8 cellular contexts compared by ENCODE assay signal in genomic region chr21:42496839-42497202, GRCh38. TPM values are rescaled to one million over a fixed set of nuclear protein-coding genes. Genes with fewer than 3 reads are reported as not detected.
DNase-seq lines count a peak whose midpoint lies in the region; ATAC-seq and TF ChIP-seq lines count a peak whose summit lies in the region.

No MANE protein-coding gene starts in this region.

- no peak overlapping the region for H2AK5ac ChIP-seq in trophoblast cell (ENCODE audit: low read length)

- no peaks in the 10 kb centered on the region for H3K9me3 ChIP-seq in trophoblast cell (ENCODE audit: insufficient read depth, low read depth, low read length)

- H4K8ac ChIP-seq in trophoblast cell (ENCODE audit: low read depth, low read length): peak overlapping the region; percentile 5

- no CpG with 5 or more reads among the region's 19 CpGs for WGBS in trophoblast cell (ENCODE audit: extremely low coverage, insufficient coverage, insufficient read length)

- no peak overlapping the region for H4K91ac ChIP-seq in trophoblast cell (ENCODE audit: low read depth, low read length)

- H3K4ac ChIP-seq in trophoblast cell (ENCODE audit: low read depth, low read length): no peak overlapping the region

- H3K9ac ChIP-seq in trophoblast cell (ENCODE audit: low read length): peak overlapping the region; percentile 15

- no peak overlapping the region for H3K14ac ChIP-seq in trophoblast cell (ENCODE audit: low read length)

- no peak overlapping the region for H2BK120ac ChIP-seq in trophoblast cell (ENCODE audit: insufficient read depth, low read length, poor library complexity)

- peak overlapping the region; percentile 6 for H4K12ac ChIP-seq in trophoblast cell (ENCODE audit: low read depth, low read length)

- H3K36me3 ChIP-seq in trophoblast cell (ENCODE audit: control insufficient read depth in 1 of 2, insufficient read depth in 2 of 2, low read length in 2 of 2): no peaks in the 10 kb centered on the region

- peak overlapping the region; percentile 67 for H2AFZ ChIP-seq in trophoblast cell (ENCODE audit: insufficient read depth, low read length, poor library complexity)

- no peak overlapping the region for H3K23ac ChIP-seq in trophoblast cell (ENCODE audit: low read length)

- no peak for ATAC-seq in GM18867 (IDR thresholded peaks at IDR 0.05; ENCODE audit: unreplicated experiment)

- peak overlapping the region; percentile 93 for H3K4me2 ChIP-seq in trophoblast cell (ENCODE audit: low read length)

- H3K18ac ChIP-seq in trophoblast cell (ENCODE audit: low read length): no peak overlapping the region

- H3K4me1 ChIP-seq in trophoblast cell (ENCODE audit: control insufficient read depth in 1 of 2, insufficient read depth in 2 of 2, low read length in 2 of 2): peaks cover 4 to 11% of the 10 kb centered on the region in 2 experiments

- H3K79me2 ChIP-seq in trophoblast cell (ENCODE audit: control insufficient read depth, insufficient read depth, low read length, poor library complexity): no peaks in the 10 kb centered on the region

- peak overlapping the region; percentile 72 for H3K4me3 ChIP-seq in fibroblast of pulmonary artery (replicated peaks; ENCODE audit: low read depth, low read length)
- peak overlapping the region; percentile 70 for H3K4me3 ChIP-seq in trophoblast cell (ENCODE audit: low read depth, low read length)

- no peaks in the 10 kb centered on the region for H3K79me1 ChIP-seq in trophoblast cell (ENCODE audit: low read length)

- DNase-seq in DMS79 treated with DMSO at 0.1 percent for 48 hours (lab: John Stamatoyannopoulos, UW): peak; percentile 15
- no peak for DNase-seq in DMS79 (lab: John Stamatoyannopoulos, UW)
- DNase-seq in SK-N-DZ (ENCODE audit: low spot score): peak; percentile 44
- DNase-seq in fibroblast of pulmonary artery (ENCODE audit: low read depth): no peak
- no peak for DNase-seq in trophoblast cell
- no peak for DNase-seq in CD1c-positive myeloid dendritic cell (ENCODE audit: extremely low spot score)
- DNase-seq in GM20000 (ENCODE audit: low spot score): no peak

- TF ChIP-seq CTCF in fibroblast of pulmonary artery (IDR thresholded peaks at IDR 0.05; ENCODE audit: low read length, missing control alignments): no peak
- no peak for TF ChIP-seq CTCF in GM20000 (IDR thresholded peaks at IDR 0.05; ENCODE audit: extremely low read depth, missing control alignments)

- H2BK5ac ChIP-seq in trophoblast cell (ENCODE audit: low read depth, low read length, poor library complexity): no peak overlapping the region

- H2BK12ac ChIP-seq in trophoblast cell (ENCODE audit: low read length): no peak overlapping the region

- H3K27ac ChIP-seq in trophoblast cell (ENCODE audit: low read depth, low read length): no peak overlapping the region

- H3K27me3 ChIP-seq in trophoblast cell (ENCODE audit: insufficient read depth, low read length): no peaks in the 10 kb centered on the region

RNA-seq across cellular contexts. Expression of gene RSPH1, which starts 0.8 kb away (rescaled TPM):
- 0.03 and 0.85 TPM in 2 replicates for polyA plus RNA-seq in SK-N-DZ (2014; cell fraction: cytosol; rRNA removed)
- polyA plus RNA-seq in SK-N-DZ (2014; cell fraction: nucleus; rRNA removed): 0.45 and 1.3 TPM in 2 replicates
- 0.12 and 0.17 TPM in 2 replicates for polyA plus RNA-seq in trophoblast cell (2013)

RNA-seq across cellular contexts. Expression of gene SLC37A1, which starts 16.8 kb away (rescaled TPM):
- polyA plus RNA-seq in SK-N-DZ (2014; cell fraction: cytosol; rRNA removed): 3.5 and 4.2 TPM in 2 replicates
- 3.6 and 6.2 TPM in 2 replicates for polyA plus RNA-seq in SK-N-DZ (2014; cell fraction: nucleus; rRNA removed)
- polyA plus RNA-seq in trophoblast cell (2013): 15.1 and 16.6 TPM in 2 replicates

Comparison
In these comparisons a context has a peak if more than half of its experiments do, and no peak if none do; other contexts are left out.
1. DNase-seq: peak in DMS79 treated with DMSO at 0.1 percent for 48 hours (single experiment) and SK-N-DZ (single experiment); none in DMS79 (single experiment), fibroblast of pulmonary artery (single experiment), trophoblast cell (0 of 2), CD1c-positive myeloid dendritic cell (single experiment) and GM20000 (single experiment).